In the genomic region with DNA sequence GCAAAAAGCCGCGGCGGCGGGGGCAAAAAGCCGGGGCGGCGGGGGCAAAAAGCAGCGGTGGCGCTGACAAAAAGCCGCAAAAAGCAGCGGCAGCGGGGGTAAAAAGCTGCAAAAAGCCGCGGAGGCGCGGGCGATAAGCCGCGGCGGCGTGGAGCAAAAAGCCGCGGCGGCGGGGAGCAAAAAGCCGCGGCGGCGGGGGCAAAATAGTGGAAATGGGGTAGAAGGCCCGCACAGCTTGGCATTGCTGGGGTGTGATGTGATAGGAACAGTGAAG, we compare ENCODE assay signal across 16 cellular contexts.
DNase-seq lines count a peak whose midpoint lies in the region; ATAC-seq and TF ChIP-seq lines count a peak whose summit lies in the region.
"Had no signal": no experiment of that assay in that cellular context is flagged by ENCODE, and none has a peak within 500 bp of the region (broad histone marks: within the 10 kb centered on the region; RNA-seq: fewer than 3 reads in every experiment).

No MANE protein-coding gene starts in this region.

- peaks cover 8% of the 10 kb centered on the region for H3K27me3 ChIP-seq in mammary epithelial cell (ENCODE audit: insufficient read depth, low read length)
- peaks cover 0 to 15% (median 0%) of the 10 kb centered on the region in 3 donors for H3K27me3 ChIP-seq in psoas muscle (ENCODE audit: insufficient read depth in 3 of 3, low read length in 2 of 3)
- H3K27me3 ChIP-seq: BLaER1, SJSA1 had no signal

- no peaks in the 10 kb centered on the region for H3K4me1 ChIP-seq in mammary epithelial cell (ENCODE audit: insufficient read depth, low read length)
- H3K4me1 ChIP-seq in psoas muscle: no peaks in the 10 kb centered on the region
- H3K4me1 ChIP-seq: BLaER1, SJSA1 had no signal

- H3K36me3 ChIP-seq in mammary epithelial cell (ENCODE audit: insufficient read depth, low read length) (no peaks in the 10 kb centered on the region), psoas muscle (ENCODE audit: insufficient read depth in 1 of 2, low read depth in 1 of 2) (no peaks in the 10 kb centered on the region)
- H3K36me3 ChIP-seq: BLaER1, SJSA1 had no signal

- no peak overlapping the region for H3K4me2 ChIP-seq in mammary epithelial cell (ENCODE audit: insufficient read depth, low read depth, low read length)
- H3K4me2 ChIP-seq: BLaER1 had no signal

- H3K79me2 ChIP-seq in mammary epithelial cell (ENCODE audit: insufficient read depth, low read length): no peaks in the 10 kb centered on the region

- DNase-seq in Daoy (ENCODE audit: low read depth): peak; percentile 0
- no peak for DNase-seq in mammary epithelial cell
- DNase-seq in psoas muscle: no peak
- DNase-seq in NCI-H226: no peak
- no peak for DNase-seq in foreskin melanocyte
- DNase-seq: activated CD4-positive, alpha-beta T cell treated with anti-CD3 and anti-CD28 coated beads, Interleukin-2, amount 10 ng/mL, durations not matched to agents 24 days and 14 days; activated naive CD8-positive, alpha-beta T cell treated with anti-CD3 and anti-CD28 coated beads for 36 hours; DMS153; NCI-H1694 treated with DMSO at 0.1 percent for 48 hours; NCI-H510A; nephron progenitor cell; stimulated activated naive CD8-positive, alpha-beta T cell treated with anti-CD3 and anti-CD28 coated beads, Interleukin-15, amount 100 ng/mL, for 72 hours had no signal

- in situ Hi-C loops in mammary epithelial cell (cut with MboI; ENCODE audit: low sequenced_read_pairs in 2 of 2): no loop called here

- intact Hi-C loops in mammary epithelial cell (cut with micrococcal nuclease): no loop called here
- intact Hi-C loops in psoas muscle (cut with DNase I): no loop called here

- ATAC-seq in psoas muscle: no peak
- ATAC-seq in GM21529 (IDR thresholded peaks at IDR 0.05; ENCODE audit: unreplicated experiment): no peak
- ATAC-seq: stimulated activated naive CD8-positive, alpha-beta T cell treated with anti-CD3 and anti-CD28 coated beads, Interleukin-15, amount 100 ng/mL, for 72 hours had no signal

- WGBS in mammary epithelial cell (ENCODE audit: low coverage, missing lambda C conversion rate): no CpG with 5 or more reads among the region's 30 CpGs
- 4 to 9% (median 4%) methylated on average over 22 to 30 of the region's 30 CpGs for WGBS in psoas muscle, 3 donors

- dilution Hi-C loops in mammary epithelial cell (cut with HindIII; ENCODE audit: low sequenced_read_pairs): no loop called here

- H3K4me3 ChIP-seq in mammary epithelial cell (replicated peaks in 1 of 3; ENCODE audit: insufficient read depth in 1 of 3, low read depth in 2 of 3, low read length in 3 of 3) (peak overlapping the region in 2 of 3 experiments; percentile 18 to 22), psoas muscle (peak overlapping the region; percentile 30)
- H3K4me3 ChIP-seq: BLaER1, SJSA1 had no signal

- no TSS peak for BruUV-seq in mammary epithelial cell (replicated peaks; lab: Mats Ljungman, UMichigan)

- H3K27ac ChIP-seq in 22Rv1: peak overlapping the region; percentile 65
- no peak overlapping the region for H3K27ac ChIP-seq in mammary epithelial cell (ENCODE audit: insufficient read depth, low read depth, low read length)
- no peak overlapping the region for H3K27ac ChIP-seq in psoas muscle
- H3K27ac ChIP-seq: BLaER1, SJSA1 had no signal

- no peaks in the 10 kb centered on the region for H4K20me1 ChIP-seq in mammary epithelial cell (ENCODE audit: insufficient read depth, low read length)
- H4K20me1 ChIP-seq: BLaER1 had no signal

- no peak overlapping the region for H3K9ac ChIP-seq in mammary epithelial cell (ENCODE audit: insufficient read depth, low read length)
- H3K9ac ChIP-seq: BLaER1 had no signal

- H3K9me3 ChIP-seq in mammary epithelial cell (replicated peaks; ENCODE audit: insufficient read depth, low read length): peaks cover 7% of the 10 kb centered on the region
- no peaks in the 10 kb centered on the region for H3K9me3 ChIP-seq in psoas muscle
- H3K9me3 ChIP-seq: SJSA1 had no signal

- peak overlapping the region; percentile 33 for H2AFZ ChIP-seq in mammary epithelial cell (ENCODE audit: low read depth, low read length)

- TF ChIP-seq CTCF in 22Rv1 (IDR thresholded peaks at IDR 0.05) (no peak), mammary epithelial cell (conservative IDR thresholded peaks at IDR 0.05 in 1 of 2, IDR thresholded peaks at IDR 0.05 in 1 of 2; ENCODE audit: extremely low read depth in 1 of 2, insufficient read depth in 1 of 2, low read depth in 1 of 2, low read length in 2 of 2) (no peak), psoas muscle (IDR thresholded peaks at IDR 0.05) (no peak)

- CTCF ChIA-PET in mammary epithelial cell (lab: Charles Lee; ENCODE audit: low non-redundant PET): no interaction called here
